ENCODE assay signal across 8 cellular contexts in genomic region chr20:18566892-18567738, GRCh38. TPM values are rescaled to one million over a fixed set of nuclear protein-coding genes. Genes with fewer than 3 reads are reported as not detected.
DNase-seq lines count a peak whose midpoint lies in the region; ATAC-seq and TF ChIP-seq lines count a peak whose summit lies in the region.

SMIM26 (plus strand) TSS chr20:18567432; CDS start chr20:18567479, 47 bp downstream.

- H3K27ac ChIP-seq in C4-2B (peak within 1 kb of the TSS; percentile 92), liver (ENCODE audit: low read depth in 1 of 2, low read length in 2 of 2) (peak within 1 kb of the TSS; percentile 71 to 77)

- H3K9ac ChIP-seq in liver (ENCODE audit: low read depth in 1 of 2, low read length in 2 of 2), result peak within 1 kb of the TSS; percentile 96

- ATAC-seq in GM19395 (IDR thresholded peaks at IDR 0.05; ENCODE audit: unreplicated experiment) (peak; percentile 97), HG03565 (IDR thresholded peaks at IDR 0.05; ENCODE audit: unreplicated experiment) (peak; percentile 99)

- DNase-seq in NCI-H774 (lab: John Stamatoyannopoulos, UW) (peak; percentile 93), dermis microvascular lymphatic vessel endothelial cell (ENCODE audit: low read depth in 2 of 2) (peak; percentile 80 to 87)
- peak; percentile 93 to 94 for DNase-seq in activated CD4-positive, alpha-beta T cell treated with anti-CD3 and anti-CD28 coated beads, Interleukin-2, amount 50 U/mL, for 4 hours
- DNase-seq in stimulated activated CD4-positive, alpha-beta T cell treated with anti-CD3 and anti-CD28 coated beads, Interleukin-4, amount 100 ng/mL, for 24 hours, result peak; percentile 96

- peak; percentile 29 to 43 for TF ChIP-seq RAD21 in liver (IDR thresholded peaks at IDR 0.05)

- no peaks in the 10 kb centered on the region for H3K27me3 ChIP-seq in liver (ENCODE audit: control insufficient read depth in 4 of 4, insufficient read depth in 4 of 4, low read length in 3 of 4)

- under 1% methylated on average over 51 of the region's 51 CpGs for WGBS in liver

- TF ChIP-seq CTCF in C4-2B (conservative IDR thresholded peaks at IDR 0.05) (no peak), liver (IDR thresholded peaks at IDR 0.05; ENCODE audit: low read depth, low read length, missing input control) (no peak)

- peaks cover 2 to 12% (median 7%) of the 10 kb centered on the region in 4 donors for H3K4me1 ChIP-seq in liver (ENCODE audit: control insufficient read depth in 4 of 4, insufficient read depth in 4 of 4, low read length in 3 of 4)

- H3K36me3 ChIP-seq in liver (ENCODE audit: control insufficient read depth in 4 of 4, insufficient read depth in 3 of 4, low read depth in 1 of 4, low read length in 3 of 4), result peaks cover 5 to 17% (median 9%) of the 10 kb centered on the region in 4 donors

- peak within 1 kb of the TSS; percentile 58 to 87 (median 76) for H3K4me3 ChIP-seq in liver (ENCODE audit: low read depth in 1 of 3, low read length in 3 of 3)

- H3K9me3 ChIP-seq in liver (ENCODE audit: control insufficient read depth in 4 of 4, low read length in 3 of 4), result no peaks in the 10 kb centered on the region

TF ChIP-seq in liver, 16 proteins besides CTCF, POLR2A, EP300 and RAD21:
- peak in 1 of 2 donors; percentile 24 for TF ChIP-seq JUND (IDR thresholded peaks at IDR 0.05)
- TF ChIP-seq HNF4A (conservative IDR thresholded peaks at IDR 0.05), result peak; percentile 30 to 49
- peak; percentile 85 for TF ChIP-seq ZBTB33 (IDR thresholded peaks at IDR 0.05)
- TF ChIP-seq MAX (IDR thresholded peaks at IDR 0.05), result peak; percentile 70
- TF ChIP-seq GABPA (IDR thresholded peaks at IDR 0.05 in 1 of 2, conservative IDR thresholded peaks at IDR 0.05 in 1 of 2), result peak; percentile 95 to 99
- peak; percentile 45 for TF ChIP-seq TAF1 (conservative IDR thresholded peaks at IDR 0.05)
- peak; percentile 58 for TF ChIP-seq FOXA1 (IDR thresholded peaks at IDR 0.05)
- TF ChIP-seq NR2F2 (IDR thresholded peaks at IDR 0.05), result no peak
- TF ChIP-seq HNF4G (IDR thresholded peaks at IDR 0.05), result no peak
- TF ChIP-seq SP1 (IDR thresholded peaks at IDR 0.05), result peak; percentile 48
- TF ChIP-seq EGR1 (IDR thresholded peaks at IDR 0.05; ENCODE audit: low read depth in 2 of 2), result peak in 1 of 2 donors; percentile 55
- peak in 1 of 2 donors; percentile 57 for TF ChIP-seq RXRA (IDR thresholded peaks at IDR 0.05)
- TF ChIP-seq REST (IDR thresholded peaks at IDR 0.05), result peak; percentile 36
- no peak for TF ChIP-seq ATF3 (IDR thresholded peaks at IDR 0.05)
- TF ChIP-seq FOXA2 (IDR thresholded peaks at IDR 0.05), result peak; percentile 26
- TF ChIP-seq YY1 (IDR thresholded peaks at IDR 0.05), result peak; percentile 92

RNA-seq across cellular contexts. Expression of gene SMIM26, which starts in this region (rescaled TPM):
- total RNA-seq in dermis microvascular lymphatic vessel endothelial cell (47.4 and 75.5 TPM in 2 replicates), liver (10 to 100 TPM; 37.4 to 52.6 TPM)
- polyA plus RNA-seq in liver, result 100 to 1,000 TPM in 1 of 2 donors, 10 to 100 TPM in 1; 56.3 to 142 TPM

Comparison
In these comparisons a context has a peak if more than half of its experiments do, and no peak if none do; other contexts are left out.
1. Peak in every context shown above with its lines: DNase-seq, ATAC-seq, H3K4me3 ChIP-seq and H3K27ac ChIP-seq.